ENCODE assay signal across 18 cellular contexts in genomic region chr7:128099204-128099671, GRCh38.
DNase-seq lines count a peak whose midpoint lies in the region; ATAC-seq and TF ChIP-seq lines count a peak whose summit lies in the region.
"Had no signal": no experiment of that assay in that cellular context is flagged by ENCODE, and none has a peak within 500 bp of the region (broad histone marks: within the 10 kb centered on the region; RNA-seq: fewer than 3 reads in every experiment).

No MANE protein-coding gene starts in this region.

- no peaks in the 10 kb centered on the region for H3K9me3 Mint-ChIP-seq in CD8-positive, alpha-beta memory T cell
- H3K9me3 Mint-ChIP-seq: endodermal cell, natural killer cell had no signal

- DNase-seq in CD8-positive, alpha-beta memory T cell: no peak
- peak in 64 of 76 experiments; percentile 6 to 80 (median 36) for DNase-seq in HUDEP-2 (lab: John Stamatoyannopoulos, UW; ENCODE audit: unreplicated experiment in 76 of 76)
- DNase-seq in amniotic epithelial cell (ENCODE audit: low read depth): peak; percentile 33
- peak; percentile 59 for DNase-seq in kidney tubule cell (ENCODE audit: low spot score)
- DNase-seq in coronary artery (ENCODE audit: low spot score): no peak
- no peak for DNase-seq in NCI-H2107 treated with DMSO at 0.1 percent for 48 hours (lab: John Stamatoyannopoulos, UW; ENCODE audit: unreplicated experiment)
- no peak for DNase-seq in transverse colon
- DNase-seq: endodermal cell; hippocampal formation; left ventricle myocardium superior; natural killer cell; NCI-H2029 treated with DMSO at 0.1 percent for 48 hours; NCI-H82; stimulated activated CD4-positive, alpha-beta T cell treated with anti-CD3 and anti-CD28 coated beads, Interleukin-4, amount 100 ng/mL, for 4 hours; stimulated activated naive CD4-positive, alpha-beta T cell treated with Interleukin-2 at 50 U/mL for 16 hours had no signal

- 80 to 84% methylated on average over 2 to 5 of the region's 5 CpGs for WGBS in transverse colon (ENCODE audit: low coverage in 1 of 2), 2 donors

- no peak for TF ChIP-seq CTCF in coronary artery (IDR thresholded peaks at IDR 0.05)
- no peak for TF ChIP-seq CTCF in transverse colon (IDR thresholded peaks at IDR 0.05)

- ATAC-seq in GM21360 (IDR thresholded peaks at IDR 0.05; ENCODE audit: unreplicated experiment): no peak
- ATAC-seq: left ventricle myocardium superior had no signal

- peaks cover 4 to 24% (median 17%) of the 10 kb centered on the region in 3 donors for H3K36me3 Mint-ChIP-seq in CD8-positive, alpha-beta memory T cell
- H3K36me3 Mint-ChIP-seq: natural killer cell had no signal

- POLR2A ChIA-PET in CD8-positive, alpha-beta memory T cell (lab: Charles Lee): no interaction called here

- in situ Hi-C loops in transverse colon (cut with MboI; ENCODE audit: low pct_ligation_motif_present in 1 of 4, low pct_unique_long_range_greater_than_20kb in 1 of 4, low sequenced_read_pairs in 3 of 4): no loop called here

- no peaks in the 10 kb centered on the region for H3K9me3 ChIP-seq in CD8-positive, alpha-beta memory T cell (ENCODE audit: low read length)
- no peaks in the 10 kb centered on the region for H3K9me3 ChIP-seq in transverse colon
- H3K9me3 ChIP-seq: BLaER1 had no signal

- H3K4me3 Mint-ChIP-seq in CD8-positive, alpha-beta memory T cell: no peak overlapping the region
- H3K4me3 Mint-ChIP-seq: endodermal cell, natural killer cell had no signal

- no peak for TF ChIP-seq POLR2A in transverse colon (IDR thresholded peaks at IDR 0.05)

- H3K36me3 ChIP-seq in CD8-positive, alpha-beta memory T cell (ENCODE audit: insufficient read depth, low read length): peaks cover 1% of the 10 kb centered on the region
- H3K36me3 ChIP-seq in transverse colon: no peaks in the 10 kb centered on the region

- peak overlapping the region; percentile 11 for H3K27ac ChIP-seq in CD8-positive, alpha-beta memory T cell (ENCODE audit: low read depth, low read length)
- H3K27ac ChIP-seq in coronary artery (no peak overlapping the region), transverse colon (no peak overlapping the region)
- H3K27ac ChIP-seq: BLaER1, SJSA1 had no signal

- peaks cover 17% of the 10 kb centered on the region for H3K4me1 ChIP-seq in CD8-positive, alpha-beta memory T cell (ENCODE audit: insufficient read depth, low read length)
- H3K4me1 ChIP-seq in transverse colon: peaks cover 0 to 10% (median 10%) of the 10 kb centered on the region in 4 donors

- H3K27me3 Mint-ChIP-seq in CD8-positive, alpha-beta memory T cell: no peaks in the 10 kb centered on the region

- CTCF ChIA-PET in CD8-positive, alpha-beta memory T cell (lab: Charles Lee): interaction anchor here (1.5 kb wide), 1 partner anchor 36 kb away, joined by 5 read pairs; no protein-coding TSS in a partner anchor

- H3K27me3 ChIP-seq in CD8-positive, alpha-beta memory T cell (ENCODE audit: insufficient read depth, low read length, poor library complexity, severe bottlenecking): no peaks in the 10 kb centered on the region
- peaks cover 22% of the 10 kb centered on the region for H3K27me3 ChIP-seq in transverse colon
- H3K27me3 ChIP-seq: BLaER1 had no signal

- no peak overlapping the region for H3K4me3 ChIP-seq in CD8-positive, alpha-beta memory T cell (ENCODE audit: low read length)
- H3K4me3 ChIP-seq in coronary artery (no peak overlapping the region), transverse colon (no peak overlapping the region)
- H3K4me3 ChIP-seq: BLaER1, SJSA1 had no signal

- peak overlapping the region in 1 of 8 donors; percentile 54 for H3K27ac Mint-ChIP-seq in CD8-positive, alpha-beta memory T cell
- H3K27ac Mint-ChIP-seq: natural killer cell had no signal

- peaks cover 16 to 37% (median 28%) of the 10 kb centered on the region in 3 donors for H3K4me1 Mint-ChIP-seq in CD8-positive, alpha-beta memory T cell
- H3K4me1 Mint-ChIP-seq: endodermal cell had no signal

- TF ChIP-seq EP300 in transverse colon (IDR thresholded peaks at IDR 0.05; ENCODE audit: low read depth): no peak

- intact Hi-C loops in transverse colon (cut with DNase I; ENCODE audit: low total_unique reads): no loop called here

Comparison
In these comparisons a context has a peak if more than half of its experiments do, and no peak if none do; other contexts are left out.
1. DNase-seq: peak in HUDEP-2 (64 of 76), amniotic epithelial cell (single experiment) and kidney tubule cell (single experiment); none in CD8-positive, alpha-beta memory T cell (0 of 5), coronary artery (single experiment), NCI-H2107 treated with DMSO at 0.1 percent for 48 hours (single experiment) and transverse colon (single experiment).